Comparison of ENCODE assay signal across 26 cellular contexts in the genomic region with DNA sequence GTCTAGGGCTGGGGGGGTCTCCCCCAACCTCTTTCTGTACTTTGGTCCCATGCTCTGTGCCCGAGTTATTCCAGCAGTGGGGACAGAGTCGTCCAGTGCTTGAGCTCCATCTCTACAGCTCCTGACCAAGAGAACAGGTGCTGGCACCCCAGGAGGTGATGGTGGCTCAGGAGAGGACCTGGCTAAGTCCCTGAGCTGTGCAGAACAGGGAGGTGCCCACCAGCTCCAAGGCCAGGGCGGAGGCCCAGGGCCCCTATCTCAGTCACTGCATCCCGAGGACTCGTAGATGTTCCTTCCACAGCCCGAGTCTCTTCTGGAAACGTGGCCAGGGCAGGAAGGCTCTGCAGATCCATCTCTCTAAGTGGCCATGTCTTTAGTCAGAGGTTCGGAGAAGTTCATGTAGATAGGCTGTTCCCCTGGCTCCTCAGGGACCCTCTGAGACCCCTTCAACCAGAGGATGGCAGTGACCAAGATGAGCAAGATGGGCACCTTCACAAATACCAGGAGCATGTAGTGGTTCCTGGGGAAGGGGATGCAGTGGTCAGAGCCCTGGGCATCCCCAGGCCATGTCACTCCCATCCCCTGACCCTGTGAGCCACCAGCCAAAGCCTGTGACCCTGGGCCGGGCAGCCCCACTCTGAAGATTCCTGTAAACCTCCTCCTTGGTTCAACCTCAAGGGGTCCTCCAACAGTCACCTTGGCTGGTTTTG. TPM values are rescaled to one million over a fixed set of nuclear protein-coding genes. Genes with fewer than 3 reads are reported as not detected.
A peak's percentile ranks its signal among the peaks of the same experiment; 100 is the strongest.
DNase-seq lines count a peak whose midpoint lies in the region; ATAC-seq and TF ChIP-seq lines count a peak whose summit lies in the region.
"Had no signal": no experiment of that assay in that cellular context is flagged by ENCODE, and none has a peak within 500 bp of the region (broad histone marks: within the 10 kb centered on the region; RNA-seq: fewer than 3 reads in every experiment).

No MANE protein-coding gene starts in this region.

- H3K18ac ChIP-seq in trophoblast cell (ENCODE audit: low read length): no peak overlapping the region

- ATAC-seq in activated CD4-positive, CD25-positive, alpha-beta regulatory T cell treated with anti-CD3 and anti-CD28 coated beads, Interleukin-2, amount 50 U/mL, for 24 hours: no peak
- no peak for ATAC-seq in HG03025 (IDR thresholded peaks at IDR 0.05; ENCODE audit: low FRiP score, unreplicated experiment)
- no peak for ATAC-seq in HG03378 (IDR thresholded peaks at IDR 0.05; ENCODE audit: unreplicated experiment)

- no peak overlapping the region for H4K12ac ChIP-seq in trophoblast cell (ENCODE audit: low read depth, low read length)

- H2BK12ac ChIP-seq in trophoblast cell (ENCODE audit: low read length): no peak overlapping the region

- H2BK5ac ChIP-seq in trophoblast cell (ENCODE audit: low read depth, low read length, poor library complexity): no peak overlapping the region

- DNase-seq in activated CD4-positive, CD25-positive, alpha-beta regulatory T cell treated with anti-CD3 and anti-CD28 coated beads, Interleukin-2, amount 50 U/mL, for 72 hours: peak; percentile 15
- DNase-seq in GM10266 (ENCODE audit: extremely low spot score) (peak; percentile 2), germinal center (ENCODE audit: low spot score) (peak; percentile 1), spleen (peak; percentile 75), trophoblast cell (no peak)
- DNase-seq: activated CD4-positive, alpha-beta T cell treated with anti-CD3 and anti-CD28 coated beads for 48 hours; CD8-positive, alpha-beta memory T cell; DMS53; midbrain; NCI-H1930; NCI-H226; stimulated activated CD4-positive, alpha-beta T cell treated with anti-CD3 and anti-CD28 coated beads, Interleukin-4, amount 100 ng/mL, for 4 hours; stimulated activated naive CD8-positive, alpha-beta T cell treated with anti-CD3 and anti-CD28 coated beads, Interleukin-15, Interleukin-2, amounts not matched to agents 100 U/mL and 50 U/mL, for 24 hours had no signal

- H3K36me3 ChIP-seq in spleen (no peaks in the 10 kb centered on the region), trophoblast cell (ENCODE audit: control insufficient read depth in 1 of 2, insufficient read depth in 2 of 2, low read length in 2 of 2) (no peaks in the 10 kb centered on the region)
- H3K36me3 ChIP-seq: cardiac muscle cell, right lobe of liver had no signal

- no peak overlapping the region for H2BK120ac ChIP-seq in trophoblast cell (ENCODE audit: insufficient read depth, low read length, poor library complexity)

- no peaks in the 10 kb centered on the region for H3K79me2 ChIP-seq in trophoblast cell (ENCODE audit: control insufficient read depth, insufficient read depth, low read length, poor library complexity)
- H3K79me2 ChIP-seq: parathyroid adenoma had no signal

- H2AK5ac ChIP-seq in trophoblast cell (ENCODE audit: low read length): no peak overlapping the region

- H3K14ac ChIP-seq in trophoblast cell (ENCODE audit: low read length): no peak overlapping the region

- no peaks in the 10 kb centered on the region for H3K79me1 ChIP-seq in trophoblast cell (ENCODE audit: low read length)

- H3K9me3 ChIP-seq in spleen (peaks cover 0 to 17% (median 7%) of the 10 kb centered on the region in 8 donors), trophoblast cell (ENCODE audit: insufficient read depth, low read depth, low read length) (peaks cover 28% of the 10 kb centered on the region)
- H3K9me3 ChIP-seq: right lobe of liver had no signal

- no peak overlapping the region for H2AFZ ChIP-seq in trophoblast cell (ENCODE audit: insufficient read depth, low read length, poor library complexity)
- H2AFZ ChIP-seq: parathyroid adenoma had no signal

- no peak overlapping the region for H3K4me2 ChIP-seq in trophoblast cell (ENCODE audit: low read length)

- H3K4me3 ChIP-seq in spleen: peak overlapping the region in 1 of 8 donors; percentile 51
- no peak overlapping the region for H3K4me3 ChIP-seq in trophoblast cell (ENCODE audit: low read depth, low read length)
- H3K4me3 ChIP-seq: cardiac muscle cell, dorsolateral prefrontal cortex, right lobe of liver, SK-N-MC had no signal

- H3K4me1 ChIP-seq in spleen (peaks cover 0 to 69% (median 11%) of the 10 kb centered on the region in 6 donors), trophoblast cell (ENCODE audit: control insufficient read depth in 1 of 2, insufficient read depth in 2 of 2, low read length in 2 of 2) (no peaks in the 10 kb centered on the region)
- H3K4me1 ChIP-seq: parathyroid adenoma, right lobe of liver had no signal

- 70 to 90% (median 85%) methylated on average over 8 to 9 of the region's 9 CpGs for whole genome bisulfite sequencing in spleen, 5 donors
- no CpG with 5 or more reads among the region's 9 CpGs for WGBS in trophoblast cell (ENCODE audit: extremely low coverage, insufficient coverage, insufficient read length)

- peaks cover 0 to 20% (median 0%) of the 10 kb centered on the region in 7 donors for H3K27me3 ChIP-seq in spleen (replicated peaks in 1 of 7)
- no peaks in the 10 kb centered on the region for H3K27me3 ChIP-seq in trophoblast cell (ENCODE audit: insufficient read depth, low read length)
- H3K27me3 ChIP-seq: right lobe of liver had no signal

- H4K8ac ChIP-seq in trophoblast cell (ENCODE audit: low read depth, low read length): no peak overlapping the region

- intact Hi-C loops in spleen (cut with DNase I; ENCODE audit: low total_unique reads): no loop called here

- TF ChIP-seq POLR2A in spleen (IDR thresholded peaks at IDR 0.05): no peak

- H3K9ac ChIP-seq in trophoblast cell (ENCODE audit: low read length): no peak overlapping the region
- H3K9ac ChIP-seq: parathyroid adenoma had no signal

- no peak overlapping the region for H3K4ac ChIP-seq in trophoblast cell (ENCODE audit: low read depth, low read length)

- no peak overlapping the region for H4K91ac ChIP-seq in trophoblast cell (ENCODE audit: low read depth, low read length)

- H3K23ac ChIP-seq in trophoblast cell (ENCODE audit: low read length): no peak overlapping the region

- H3K27ac ChIP-seq in spleen (peak overlapping the region in 4 of 8 donors; percentile 84 to 92 (median 90)), trophoblast cell (ENCODE audit: low read depth, low read length) (no peak overlapping the region)
- H3K27ac ChIP-seq: 22Rv1, cardiac muscle cell, parathyroid adenoma, SK-N-MC had no signal

- TF ChIP-seq CTCF in GM10266 (IDR thresholded peaks at IDR 0.05; ENCODE audit: control insufficient read depth, insufficient read depth, low read depth, missing control alignments) (no peak), spleen (IDR thresholded peaks at IDR 0.05 in 8 of 11, conservative IDR thresholded peaks at IDR 0.05 in 3 of 11) (no peak)

RNA-seq across cellular contexts. Expression of a gene that starts 8.7 kb away (rescaled TPM):
- 1 to 10 TPM; 1.2 to 5.6 (median 3.0) TPM for total RNA-seq in spleen
- 1 to 10 TPM in 2 of 3 donors, under 1 TPM in 1; 0.47 to 2.0 (median 1.0) TPM for polyA plus RNA-seq in spleen
- polyA plus RNA-seq in trophoblast cell (2013): not detected in 2 replicates
- total RNA-seq: activated naive CD4-positive, alpha-beta T cell treated with anti-CD3 and anti-CD28 coated beads, Interleukin-2, amount 50 U/mL, for 72 hours; cardiac muscle cell; endothelial cell of umbilical vein; H1; RPMI7951 had no signal
- polyA plus RNA-seq: cardiac muscle cell; CD8-positive, alpha-beta memory T cell; endothelial cell of umbilical vein; H1 had no signal

RNA-seq across cellular contexts. Expression of a gene that starts 23.4 kb away (rescaled TPM):
- total RNA-seq in spleen: 10 to 100 TPM in 2 of 7 donors, 1 to 10 TPM in 5; 4.3 to 10.3 (median 6.0) TPM
- polyA plus RNA-seq in spleen: 1 to 10 TPM in 2 of 3 donors, under 1 TPM in 1; 0.96 to 1.2 (median 1.0) TPM
- not detected in 2 replicates for polyA plus RNA-seq in trophoblast cell (2013)
- total RNA-seq: endothelial cell of umbilical vein, H1, RPMI7951 had no signal
- polyA plus RNA-seq: CD8-positive, alpha-beta memory T cell; endothelial cell of umbilical vein; H1 had no signal

RNA-seq across cellular contexts. Expression of a gene that starts 44.8 kb away (rescaled TPM):
- 10 to 100 TPM in 1 of 7 donors, 1 to 10 TPM in 4, not detected in 2; 1.8 to 20.0 (median 3.7) TPM for total RNA-seq in spleen
- 1 to 10 TPM; 1.5 to 4.8 (median 4.1) TPM for polyA plus RNA-seq in spleen
- not detected in 2 replicates for polyA plus RNA-seq in trophoblast cell (2013)
- total RNA-seq: activated naive CD4-positive, alpha-beta T cell treated with anti-CD3 and anti-CD28 coated beads, Interleukin-2, amount 50 U/mL, for 72 hours; cardiac muscle cell; CD8-positive, alpha-beta memory T cell; dorsolateral prefrontal cortex; endothelial cell of umbilical vein; H1; RPMI7951 had no signal
- polyA plus RNA-seq: cardiac muscle cell; CD8-positive, alpha-beta memory T cell; endothelial cell of umbilical vein; H1 had no signal

RNA-seq across cellular contexts. Expression of a gene that starts 56.1 kb away (rescaled TPM):
- total RNA-seq in spleen: 100 to 1,000 TPM in 6 of 7 donors, 10 to 100 TPM in 1; 95.6 to 142 (median 111) TPM
- polyA plus RNA-seq in spleen: 10 to 100 TPM; 34.2 to 93.3 (median 76.1) TPM
- 0.26 and 0.30 TPM in 2 replicates for polyA plus RNA-seq in trophoblast cell (2013)
- total RNA-seq: endothelial cell of umbilical vein, RPMI7951 had no signal
- polyA plus RNA-seq: endothelial cell of umbilical vein had no signal

Comparison
In these comparisons a context has a peak if more than half of its experiments do, and no peak if none do; other contexts are left out.
1. DNase-seq: peak in activated CD4-positive, CD25-positive, alpha-beta regulatory T cell treated with anti-CD3 and anti-CD28 coated beads, Interleukin-2, amount 50 U/mL, for 72 hours (single experiment), GM10266 (single experiment), germinal center (single experiment) and spleen (single experiment); none in trophoblast cell (0 of 2).